In the genomic region with DNA sequence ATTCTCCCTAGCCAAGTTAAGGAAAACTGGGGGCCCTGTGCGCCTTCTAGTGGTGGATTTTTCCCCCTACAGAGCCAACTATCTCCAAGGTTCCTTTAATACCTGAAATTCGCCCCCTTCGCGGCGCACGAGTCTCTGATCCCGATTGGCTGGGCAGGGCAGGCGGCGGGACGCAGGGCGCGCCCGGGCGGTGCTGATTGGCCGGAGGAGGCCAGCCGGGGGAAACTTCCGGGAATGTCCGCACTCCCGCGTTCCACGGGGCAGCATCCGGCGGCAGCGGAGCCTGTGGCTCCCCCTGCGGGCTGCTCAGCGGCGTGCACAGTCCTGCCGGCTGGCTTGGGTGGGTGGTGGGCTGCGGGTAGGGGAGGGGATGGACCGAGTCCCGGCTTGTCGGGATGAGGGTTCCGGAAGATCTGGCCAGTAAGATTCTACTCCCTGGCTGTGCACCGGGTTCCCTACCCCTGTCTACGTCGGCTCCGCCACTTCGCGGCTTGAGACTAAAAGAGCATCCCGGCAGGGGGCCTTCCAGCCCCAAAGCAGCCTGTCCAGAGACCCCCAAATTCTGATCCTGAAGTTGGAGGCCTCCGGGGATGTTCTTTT, we compare ENCODE assay signal across 8 cellular contexts. TPM values are rescaled to one million over a fixed set of nuclear protein-coding genes. Genes with fewer than 3 reads are reported as not detected.
DNase-seq lines count a peak whose midpoint lies in the region; ATAC-seq and TF ChIP-seq lines count a peak whose summit lies in the region.

Gene NABP2 (plus strand): TSS at position 241 of the 600 bp plus-strand sequence. CDS start 515 bp downstream, outside the sequence.

- 0 to 1% methylated on average over 12 to 26 of the region's 41 CpGs for WGBS in testis, 2 donors

- no peaks in the 10 kb centered on the region for H3K9me3 Mint-ChIP-seq in activated naive CD8-positive, alpha-beta T cell (ENCODE audit: low read depth)

- no peaks in the 10 kb centered on the region for H3K36me3 ChIP-seq in testis (ENCODE audit: low read depth, missing control alignments)

- TF ChIP-seq POLR2A in GM10847 (IDR thresholded peaks at IDR 0.05; ENCODE audit: extremely low read depth, insufficient read length): peak; percentile 56
- TF ChIP-seq POLR2A in testis (IDR thresholded peaks at IDR 0.05): no peak

- intact Hi-C loops in testis (cut with DNase I; ENCODE audit: low total_unique reads): no loop called here

- peak within 1 kb of the TSS; percentile 93 for H3K27ac Mint-ChIP-seq in activated naive CD8-positive, alpha-beta T cell

- ATAC-seq in HG02588 (IDR thresholded peaks at IDR 0.05; ENCODE audit: unreplicated experiment) (peak; percentile 75), omental fat pad (ENCODE audit: low FRiP score) (peak; percentile 91)

- H3K4me1 Mint-ChIP-seq in activated naive CD8-positive, alpha-beta T cell (ENCODE audit: low read depth): peaks cover 46% of the 10 kb centered on the region

- H3K4me1 ChIP-seq in testis: peaks cover 37% of the 10 kb centered on the region

- H3K36me3 Mint-ChIP-seq in activated naive CD8-positive, alpha-beta T cell: peaks cover 2% of the 10 kb centered on the region

- peak within 1 kb of the TSS; percentile 90 for H3K4me3 Mint-ChIP-seq in activated naive CD8-positive, alpha-beta T cell

- no peaks in the 10 kb centered on the region for H3K9me3 ChIP-seq in testis

- peak within 1 kb of the TSS; percentile 47 to 98 for H3K27ac ChIP-seq in testis

- H3K27me3 ChIP-seq in testis: no peaks in the 10 kb centered on the region

- peak; percentile 92 for DNase-seq in NCI-H1048 (lab: John Stamatoyannopoulos, UW)
- DNase-seq in SKM-1 treated with dmso at 0.1 percent for 144 hours (lab: John Stamatoyannopoulos, UW; ENCODE audit: unreplicated experiment): peak; percentile 75
- peak; percentile 88 for DNase-seq in glomerular endothelial cell (ENCODE audit: extremely low read depth, low read depth, low spot score)
- DNase-seq in omental fat pad (ENCODE audit: low spot score): peak; percentile 91
- peak; percentile 98 for DNase-seq in testis

- TF ChIP-seq CTCF in omental fat pad (IDR thresholded peaks at IDR 0.05) (peak in 2 of 3 donors; percentile 47 to 92), testis (IDR thresholded peaks at IDR 0.05) (peak; percentile 83 to 98 (median 90))

- no peaks in the 10 kb centered on the region for H3K27me3 Mint-ChIP-seq in activated naive CD8-positive, alpha-beta T cell

- H3K4me3 ChIP-seq in testis: peak within 1 kb of the TSS; percentile 47 to 68

RNA-seq across cellular contexts. Expression of gene NABP2, which starts in this region (rescaled TPM):
- total RNA-seq in glomerular endothelial cell: 26.7 and 33.5 TPM in 2 replicates
- total RNA-seq in omental fat pad: 10 to 100 TPM; 13.2 to 24.3 (median 17.2) TPM
- total RNA-seq in testis: 10 to 100 TPM; 27.5 to 30.4 TPM
- polyA plus RNA-seq in testis (ENCODE audit: insufficient read depth, low read depth, low replicate concordance): 40.8 TPM

Comparison
In these comparisons a context has a peak if more than half of its experiments do, and no peak if none do; other contexts are left out.
1. Peak in every context shown above with its lines: DNase-seq, ATAC-seq, H3K4me3 ChIP-seq and H3K27ac ChIP-seq.